In genomic region chr21:35204850-35205564, GRCh38 we compare ENCODE assay signal across 8 cellular contexts.
DNase-seq lines count a peak whose midpoint lies in the region; ATAC-seq and TF ChIP-seq lines count a peak whose summit lies in the region.

No MANE protein-coding gene starts in this region.

- peaks cover 20% of the 10 kb centered on the region for H3K4me1 Mint-ChIP-seq in CD8-positive, alpha-beta T cell (ENCODE audit: low read depth)
- H3K4me1 Mint-ChIP-seq in activated naive CD8-positive, alpha-beta T cell treated with anti-CD3 and anti-CD28 coated beads for 36 hours = peaks cover 32% of the 10 kb centered on the region
- H3K4me1 Mint-ChIP-seq in osteocyte (ENCODE audit: unreplicated experiment) = peaks cover 28% of the 10 kb centered on the region

- peak overlapping the region; percentile 87 for H3K4me3 Mint-ChIP-seq in CD8-positive, alpha-beta T cell
- H3K4me3 Mint-ChIP-seq in activated naive CD8-positive, alpha-beta T cell treated with anti-CD3 and anti-CD28 coated beads for 36 hours = peak overlapping the region; percentile 77
- no peak overlapping the region for H3K4me3 Mint-ChIP-seq in osteocyte (ENCODE audit: unreplicated experiment)

- no peaks in the 10 kb centered on the region for H3K9me3 ChIP-seq in CD8-positive, alpha-beta T cell (ENCODE audit: low read length)
- H3K9me3 ChIP-seq in hepatocyte (ENCODE audit: low read depth) (no peaks in the 10 kb centered on the region), skeletal muscle tissue (ENCODE audit: control insufficient read depth in 3 of 3, low read length in 3 of 3) (no peaks in the 10 kb centered on the region)

- H2AFZ ChIP-seq in hepatocyte = peak overlapping the region; percentile 52

- no peak overlapping the region for H3K27ac Mint-ChIP-seq in CD8-positive, alpha-beta T cell
- peak overlapping the region; percentile 90 for H3K27ac Mint-ChIP-seq in activated naive CD8-positive, alpha-beta T cell treated with anti-CD3 and anti-CD28 coated beads for 36 hours
- no peak overlapping the region for H3K27ac Mint-ChIP-seq in osteocyte (ENCODE audit: unreplicated experiment)

- intact Hi-C loops in CD8-positive, alpha-beta T cell (cut with DNase I, micrococcal nuclease) = no loop called here

- H3K4me3 ChIP-seq in CD8-positive, alpha-beta T cell (ENCODE audit: low read depth, low read length) = peak overlapping the region; percentile 26
- H3K4me3 ChIP-seq in hepatocyte = no peak overlapping the region
- peak overlapping the region in 2 of 3 donors; percentile 15 to 48 for H3K4me3 ChIP-seq in skeletal muscle tissue (ENCODE audit: low read length in 3 of 3)

- peaks cover 5% of the 10 kb centered on the region for H3K9me3 Mint-ChIP-seq in CD8-positive, alpha-beta T cell
- peaks cover 2% of the 10 kb centered on the region for H3K9me3 Mint-ChIP-seq in activated naive CD8-positive, alpha-beta T cell treated with anti-CD3 and anti-CD28 coated beads for 36 hours
- H3K9me3 Mint-ChIP-seq in osteocyte (ENCODE audit: unreplicated experiment) = no peaks in the 10 kb centered on the region

- no peaks in the 10 kb centered on the region for H3K79me2 ChIP-seq in hepatocyte

- H3K4me2 ChIP-seq in hepatocyte = peak overlapping the region; percentile 58

- H3K4me1 ChIP-seq in CD8-positive, alpha-beta T cell (ENCODE audit: insufficient read depth, low read length) = peaks cover 11% of the 10 kb centered on the region
- peaks cover 18% of the 10 kb centered on the region for H3K4me1 ChIP-seq in hepatocyte (ENCODE audit: insufficient read depth)
- peaks cover 46 to 53% (median 51%) of the 10 kb centered on the region in 3 donors for H3K4me1 ChIP-seq in skeletal muscle tissue (ENCODE audit: control insufficient read depth in 3 of 3, insufficient read depth in 3 of 3, low read length in 3 of 3)

- H3K27me3 Mint-ChIP-seq in CD8-positive, alpha-beta T cell (ENCODE audit: low read depth) = no peaks in the 10 kb centered on the region
- no peaks in the 10 kb centered on the region for H3K27me3 Mint-ChIP-seq in activated naive CD8-positive, alpha-beta T cell treated with anti-CD3 and anti-CD28 coated beads for 36 hours
- H3K27me3 Mint-ChIP-seq in osteocyte (ENCODE audit: unreplicated experiment) = no peaks in the 10 kb centered on the region

- no peaks in the 10 kb centered on the region for H3K27me3 ChIP-seq in CD8-positive, alpha-beta T cell (ENCODE audit: insufficient read depth, low read length)
- no peaks in the 10 kb centered on the region for H3K27me3 ChIP-seq in hepatocyte
- H3K27me3 ChIP-seq in skeletal muscle tissue (ENCODE audit: control insufficient read depth in 3 of 3, insufficient read depth in 3 of 3, low read length in 3 of 3) = no peaks in the 10 kb centered on the region

- no peaks in the 10 kb centered on the region for H3K9me2 ChIP-seq in hepatocyte (replicated peaks; ENCODE audit: insufficient read depth)

- POLR2A ChIA-PET in CD8-positive, alpha-beta T cell (lab: Charles Lee) = interaction anchor here (0.8 to 2.1 kb wide), 3 partner anchors 8 to 65 kb away, joined by 4 to 8 read pairs (median 5); no protein-coding TSS in a partner anchor

- ATAC-seq in CD8-positive, alpha-beta T cell = peak; percentile 8
- no peak for ATAC-seq in HG03469 (IDR thresholded peaks at IDR 0.05; ENCODE audit: unreplicated experiment)
- no peak for ATAC-seq in HG03442 (IDR thresholded peaks at IDR 0.05; ENCODE audit: unreplicated experiment)

- TF ChIP-seq CTCF in CD8-positive, alpha-beta T cell (IDR thresholded peaks at IDR 0.05) = no peak
- peak; percentile 18 for TF ChIP-seq CTCF in hepatocyte (IDR thresholded peaks at IDR 0.05; ENCODE audit: poor library complexity)
- TF ChIP-seq CTCF in osteocyte (IDR thresholded peaks at IDR 0.05) = no peak

- CTCF ChIA-PET in CD8-positive, alpha-beta T cell (lab: Charles Lee) = interaction anchor here (0.9 to 2.0 kb wide), 6 partner anchors 8 to 317 kb away, joined by 3 to 7 read pairs (median 4); no protein-coding TSS in a partner anchor

- DNase-seq in CD8-positive, alpha-beta T cell = no peak
- peak; percentile 94 for DNase-seq in NCI-H1092 treated with DMSO at 0.1 percent for 48 hours (lab: John Stamatoyannopoulos, UW)
- peak; percentile 14 for DNase-seq in activated naive CD8-positive, alpha-beta T cell treated with anti-CD3 and anti-CD28 coated beads for 36 hours
- DNase-seq in hepatocyte (ENCODE audit: low spot score) = peak; percentile 66
- no peak for DNase-seq in osteocyte (ENCODE audit: extremely low spot score, unreplicated experiment)

- H4K20me1 ChIP-seq in hepatocyte (ENCODE audit: insufficient read depth, poor library complexity, severe bottlenecking) = no peaks in the 10 kb centered on the region

- 50% methylated on average over 20 of the region's 20 CpGs for WGBS in hepatocyte (ENCODE audit: low lambda C conversion rate, missing lambda C conversion rate)

- H3K27ac ChIP-seq in CD8-positive, alpha-beta T cell (ENCODE audit: low read depth, low read length) = no peak overlapping the region
- H3K27ac ChIP-seq in hepatocyte (peak overlapping the region; percentile 82), skeletal muscle tissue (ENCODE audit: low read depth, low read length) (peak overlapping the region; percentile 94)

- H3K36me3 ChIP-seq in CD8-positive, alpha-beta T cell (ENCODE audit: insufficient read depth, low read length) = no peaks in the 10 kb centered on the region
- H3K36me3 ChIP-seq in hepatocyte (replicated peaks; ENCODE audit: insufficient read depth, low read depth) (no peaks in the 10 kb centered on the region), skeletal muscle tissue (ENCODE audit: control insufficient read depth in 3 of 3, insufficient read depth in 3 of 3, low read length in 3 of 3) (no peaks in the 10 kb centered on the region)

- peak overlapping the region in 2 of 3 donors; percentile 10 to 25 for H3K9ac ChIP-seq in skeletal muscle tissue (ENCODE audit: low read depth in 1 of 3, low read length in 3 of 3)

- H3K36me3 Mint-ChIP-seq in CD8-positive, alpha-beta T cell = no peaks in the 10 kb centered on the region
- H3K36me3 Mint-ChIP-seq in activated naive CD8-positive, alpha-beta T cell treated with anti-CD3 and anti-CD28 coated beads for 36 hours = peaks cover 3% of the 10 kb centered on the region
- no peaks in the 10 kb centered on the region for H3K36me3 Mint-ChIP-seq in osteocyte (ENCODE audit: unreplicated experiment)

Comparison
In these comparisons a context has a peak if more than half of its experiments do, and no peak if none do; other contexts are left out.
1. DNase-seq: peak in NCI-H1092 treated with DMSO at 0.1 percent for 48 hours (single experiment), activated naive CD8-positive, alpha-beta T cell treated with anti-CD3 and anti-CD28 coated beads for 36 hours (single experiment) and hepatocyte (single experiment); none in CD8-positive, alpha-beta T cell (0 of 7) and osteocyte (single experiment).